Comparison of ENCODE assay signal across 8 cellular contexts in genomic region chr7:29281782-29282541, GRCh38.
DNase-seq lines count a peak whose midpoint lies in the region; ATAC-seq and TF ChIP-seq lines count a peak whose summit lies in the region.

No MANE protein-coding gene starts in this region.

- TF ChIP-seq CTCF in A673 (conservative IDR thresholded peaks at IDR 0.05; ENCODE audit: low read depth, low read length) (no peak), adrenal gland (IDR thresholded peaks at IDR 0.05) (no peak), tibial nerve (IDR thresholded peaks at IDR 0.05) (no peak)

- H3K4me3 ChIP-seq in A673 (ENCODE audit: low read depth, low read length, poor library complexity, severe bottlenecking) (no peak overlapping the region), adrenal gland (no peak overlapping the region), tibial nerve (no peak overlapping the region)

- H3K9me3 ChIP-seq in A673 (ENCODE audit: low read depth, low read length, poor library complexity, severe bottlenecking) (no peaks in the 10 kb centered on the region), adrenal gland (replicated peaks in 1 of 3) (no peaks in the 10 kb centered on the region), tibial nerve (no peaks in the 10 kb centered on the region)

- POLR2A ChIA-PET in A673 (lab: Charles Lee; ENCODE audit: low non-redundant PET): interaction anchor here (0.5 to 0.6 kb wide), 2 partner anchors 38 to 75 kb away, joined by 3 read pairs; no protein-coding TSS in a partner anchor

- no peak for TF ChIP-seq EP300 in tibial nerve (IDR thresholded peaks at IDR 0.05)

- H3K27me3 ChIP-seq in A673 (replicated peaks; ENCODE audit: insufficient read depth, low read depth, low read length, poor library complexity) (no peaks in the 10 kb centered on the region), adrenal gland (no peaks in the 10 kb centered on the region), tibial nerve (no peaks in the 10 kb centered on the region)

- DNase-seq in A673 (ENCODE audit: low spot score): peak; percentile 70
- DNase-seq in NCI-H1436 treated with DMSO at 0.1 percent for 48 hours (lab: John Stamatoyannopoulos, UW): peak; percentile 18
- DNase-seq in adrenal gland: peak in 4 of 7 donors; percentile 25 to 76 (median 30)
- DNase-seq in inferior parietal cortex (ENCODE audit: extremely low spot score): peak; percentile 74
- no peak for DNase-seq in tibial nerve (ENCODE audit: low spot score in 2 of 2)

- no peak for TF ChIP-seq POLR2A in adrenal gland (IDR thresholded peaks at IDR 0.05)
- TF ChIP-seq POLR2A in tibial nerve (IDR thresholded peaks at IDR 0.05): no peak

- intact Hi-C loops in A673 (cut with micrococcal nuclease; ENCODE audit: unreplicated experiment): no loop called here
- intact Hi-C loops in adrenal gland (cut with DNase I): no loop called here

- ATAC-seq in HG03378 (IDR thresholded peaks at IDR 0.05; ENCODE audit: unreplicated experiment) (no peak), GM18861 (IDR thresholded peaks at IDR 0.05; ENCODE audit: unreplicated experiment) (no peak), HG03045 (IDR thresholded peaks at IDR 0.05; ENCODE audit: unreplicated experiment) (no peak)

- WGBS in adrenal gland, 4 donors: 53 to 63% (median 58%) methylated on average over 12 of the region's 12 CpGs
- 42 to 47% methylated on average over 12 of the region's 12 CpGs for WGBS in tibial nerve, 2 donors

- BruUV-seq in A673 (replicated peaks; lab: Mats Ljungman, UMichigan): no TSS peak

- H3K4me1 ChIP-seq in A673 (ENCODE audit: insufficient read depth, low read length, poor library complexity, severe bottlenecking) (peaks cover 55% of the 10 kb centered on the region), adrenal gland (replicated peaks in 1 of 2) (no peaks in the 10 kb centered on the region), tibial nerve (no peaks in the 10 kb centered on the region)

- H3K27ac ChIP-seq in A673 (ENCODE audit: low read depth, low read length, poor library complexity, severe bottlenecking): peak overlapping the region; percentile 1
- H3K27ac ChIP-seq in adrenal gland: no peak overlapping the region
- H3K27ac ChIP-seq in tibial nerve: no peak overlapping the region

- H3K36me3 ChIP-seq in A673 (ENCODE audit: insufficient read depth, low read length, poor library complexity, severe bottlenecking) (no peaks in the 10 kb centered on the region), adrenal gland (replicated peaks in 1 of 2) (no peaks in the 10 kb centered on the region), tibial nerve (no peaks in the 10 kb centered on the region)

- CTCF ChIA-PET in A673 (lab: Charles Lee): interaction anchor here (0.6 to 1.3 kb wide), 2 partner anchors 81 to 93 kb away, joined by 3 read pairs; no protein-coding TSS in a partner anchor

Comparison
In these comparisons a context has a peak if more than half of its experiments do, and no peak if none do; other contexts are left out.
1. DNase-seq: peak in A673 (single experiment), NCI-H1436 treated with DMSO at 0.1 percent for 48 hours (single experiment), adrenal gland (4 of 7) and inferior parietal cortex (single experiment); none in tibial nerve (0 of 2).